1 cellular context compared by ENCODE assay signal in genomic region chr6:139474145-139475108, GRCh38.
TF ChIP-seq lines count a peak whose summit lies in the region.

No MANE protein-coding gene starts in this region.

TF ChIP-seq in K562, 482 proteins besides CTCF, POLR2A, EP300 and RAD21 (continued from another document and continues in another):
- TF ChIP-seq MITF (IDR thresholded peaks at IDR 0.05), result no peak
- peak; percentile 40; the same call in 1 of the 2 replicates for TF ChIP-seq MIER1 (IDR thresholded peaks at IDR 0.05; ENCODE audit: low read depth)
- TF ChIP-seq NR2C2 (CRISPR knock-in tag; IDR thresholded peaks at IDR 0.05), result no peak
- TF ChIP-seq NR2C2 (tag; IDR thresholded peaks at IDR 0.05), result no peak
- no peak for TF ChIP-seq BCLAF1 (IDR thresholded peaks at IDR 0.05; ENCODE audit: borderline replicate concordance in 1 of 2, control insufficient read depth in 1 of 2, low read depth in 2 of 2, low read length in 1 of 2)
- peak; percentile 67; the same call in 1 of the 2 replicates for TF ChIP-seq EHMT2 (IDR thresholded peaks at IDR 0.05)
- TF ChIP-seq POU5F1 (IDR thresholded peaks at IDR 0.05; ENCODE audit: borderline replicate concordance, low read depth, low read length, partially characterized antibody), result no peak
- no peak for TF ChIP-seq SMARCB1 (IDR thresholded peaks at IDR 0.05; ENCODE audit: insufficient read length, low read depth)
- no peak for TF ChIP-seq RBFOX2 (IDR thresholded peaks at IDR 0.05; ENCODE audit: low read depth, low read length)
- TF ChIP-seq CREB1 (IDR thresholded peaks at IDR 0.05), result no peak
- TF ChIP-seq CREB1 (CRISPR knock-in tag; IDR thresholded peaks at IDR 0.05), result peak; percentile 46; the same call in 1 of the 2 replicates
- TF ChIP-seq MEF2A (IDR thresholded peaks at IDR 0.05; ENCODE audit: control insufficient read depth, low read depth, low read length), result no peak
- TF ChIP-seq MTF1 (CRISPR knock-in tag; IDR thresholded peaks at IDR 0.05; ENCODE audit: borderline replicate concordance), result no peak
- peak; percentile 84 for TF ChIP-seq MEIS2 (IDR thresholded peaks at IDR 0.05; ENCODE audit: partially characterized antibody)
- peak; percentile 44 to 68 for TF ChIP-seq AFF1 (IDR thresholded peaks at IDR 0.05; ENCODE audit: low read depth in 1 of 2, partially characterized antibody in 2 of 2)
- TF ChIP-seq ZNF431 (CRISPR knock-in tag; IDR thresholded peaks at IDR 0.05), result no peak
- TF ChIP-seq SFPQ (IDR thresholded peaks at IDR 0.05; ENCODE audit: low read depth, low read length), result no peak
- no peak for TF ChIP-seq HINFP (tag; conservative IDR thresholded peaks at IDR 0.05; ENCODE audit: low read depth)
- no peak for TF ChIP-seq E2F5 (CRISPR knock-in tag; IDR thresholded peaks at IDR 0.05)
- 0 out of 4 replicates have a peak, but pooled peaks of 1 of the 2 experiments have one; percentile 6 for TF ChIP-seq MNT (conservative IDR thresholded peaks at IDR 0.05)
- TF ChIP-seq ZNF12 (CRISPR knock-in tag; IDR thresholded peaks at IDR 0.05), result no peak
- 0 out of 2 replicates have a peak, but pooled peaks have one; percentile 45 for TF ChIP-seq ZNF407 (IDR thresholded peaks at IDR 0.05; ENCODE audit: low read depth)
- TF ChIP-seq ZNF507 (tag; conservative IDR thresholded peaks at IDR 0.05), result no peak
- no peak for TF ChIP-seq ZNF23 (CRISPR knock-in tag; IDR thresholded peaks at IDR 0.05)
- TF ChIP-seq BDP1 (IDR thresholded peaks at IDR 0.05; ENCODE audit: insufficient read depth, insufficient read length), result no peak
- no peak for TF ChIP-seq ZNF639 (CRISPR knock-in tag; conservative IDR thresholded peaks at IDR 0.05 in 1 of 2, IDR thresholded peaks at IDR 0.05 in 1 of 2)
- TF ChIP-seq ZNF134 (CRISPR knock-in tag; conservative IDR thresholded peaks at IDR 0.05), result no peak
